8 cellular contexts compared by ENCODE assay signal in the genomic region with DNA sequence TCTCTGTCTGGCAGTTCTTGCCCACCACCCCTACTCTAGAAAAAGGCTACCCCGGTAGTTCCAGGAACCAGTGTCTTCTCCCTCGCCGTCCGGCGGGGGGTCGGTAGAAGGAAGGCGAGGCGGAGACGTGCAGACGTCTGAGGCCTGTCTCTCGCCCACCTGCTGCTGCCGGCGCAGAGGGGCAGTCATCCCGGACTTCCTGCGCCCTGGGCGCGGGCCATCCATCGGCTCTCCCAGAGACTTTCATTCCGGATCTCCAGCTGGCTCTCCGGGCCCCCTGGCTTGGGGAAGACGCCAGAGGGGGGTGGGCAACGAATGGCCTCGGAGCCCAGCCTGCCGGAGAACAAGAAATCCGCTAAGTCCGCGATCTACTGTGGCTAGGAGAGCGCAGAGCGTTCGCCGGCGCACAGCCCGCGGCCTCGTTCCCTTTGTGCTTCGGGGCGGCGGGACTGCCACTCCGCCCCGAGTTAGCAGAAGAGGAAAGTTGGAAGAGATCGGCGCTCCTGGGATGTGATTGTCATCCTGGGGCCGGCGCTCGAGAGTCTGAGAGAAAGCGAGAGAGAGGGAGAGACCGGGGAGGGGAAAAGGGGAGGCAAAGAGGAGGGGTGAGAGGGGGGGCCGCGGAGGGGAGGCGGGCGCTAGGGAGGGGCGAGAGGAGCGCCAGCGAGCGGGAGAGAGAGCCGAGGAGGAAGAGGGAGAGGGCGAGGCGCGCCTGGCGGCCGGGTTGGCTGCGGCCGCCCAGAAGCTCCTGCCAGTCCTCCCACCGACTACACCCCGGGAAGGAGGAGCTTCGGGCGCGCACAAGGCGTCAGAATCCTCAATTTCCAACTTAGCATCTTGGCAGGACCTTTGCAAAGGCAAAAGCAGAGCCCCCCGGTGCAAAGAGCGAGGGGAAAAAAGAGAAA. TPM values are rescaled to one million over a fixed set of nuclear protein-coding genes. Genes with fewer than 3 reads are reported as not detected.
DNase-seq lines count a peak whose midpoint lies in the region; ATAC-seq, FAIRE-seq and TF ChIP-seq lines count a peak whose summit lies in the region.

A gene (plus strand): TSS at position 832 of the 905 bp plus-strand sequence. CDS start 334 bp downstream, outside the sequence.

- peaks cover 3 to 6% of the 10 kb centered on the region in 2 experiments for H3K36me3 ChIP-seq in mesenchymal stem cell (ENCODE audit: control insufficient read depth in 1 of 2, insufficient read depth in 2 of 2, low read depth in 1 of 2, low read length in 2 of 2)

- peak within 1 kb of the TSS in 1 of 2 experiments; percentile 30 for H3K4ac ChIP-seq in mesenchymal stem cell (ENCODE audit: low read depth in 1 of 2, low read length in 2 of 2)

- no peak within 1 kb of the TSS for H2BK5ac ChIP-seq in mesenchymal stem cell (ENCODE audit: low read depth, low read length, poor library complexity, severe bottlenecking)

- H2BK12ac ChIP-seq in mesenchymal stem cell (ENCODE audit: low read length in 2 of 2), result peak within 1 kb of the TSS in 1 of 2 experiments; percentile 31

- no peak for FAIRE-seq in H54 (lab: Jason Lieb, UNC)

- peak within 1 kb of the TSS; percentile 20 for H2AFZ ChIP-seq in mesenchymal stem cell (ENCODE audit: low read depth, low read length)

- peak in 13 of 14 donors; percentile 61 to 95 (median 85) for DNase-seq in C1 segment of cervical spinal cord (lab: John Stamatoyannopoulos, UW)
- DNase-seq in H54 (ENCODE audit: insufficient read length, low spot score), result peak; percentile 96
- DNase-seq in NCI-H2171 treated with DMSO at 0.1 percent for 48 hours (lab: John Stamatoyannopoulos, UW), result peak; percentile 93
- DNase-seq in UCSD-AML1 (lab: John Stamatoyannopoulos, UW; ENCODE audit: unreplicated experiment), result peak; percentile 86
- DNase-seq in endothelial cell (ENCODE audit: low spot score), result peak; percentile 79
- peak; percentile 94 for DNase-seq in mesenchymal stem cell
- peak; percentile 41 to 45 for DNase-seq in stimulated activated naive CD8-positive, alpha-beta T cell treated with anti-CD3 and anti-CD28 coated beads, Interleukin-15, amount 100 ng/mL, for 72 hours

- peaks cover 33% of the 10 kb centered on the region for H3K27me3 Mint-ChIP-seq in endothelial cell (ENCODE audit: unreplicated experiment)
- peaks cover 90% of the 10 kb centered on the region for H3K27me3 Mint-ChIP-seq in stimulated activated naive CD8-positive, alpha-beta T cell treated with anti-CD3 and anti-CD28 coated beads, Interleukin-15, amount 100 ng/mL, for 72 hours

- H3K9me3 ChIP-seq in mesenchymal stem cell (ENCODE audit: control insufficient read depth, low read length), result no peaks in the 10 kb centered on the region

- peak within 1 kb of the TSS; percentile 76 to 95 for H3K4me3 ChIP-seq in mesenchymal stem cell (ENCODE audit: insufficient read depth in 1 of 2, low read depth in 1 of 2, low read length in 2 of 2)

- no peak within 1 kb of the TSS for H4K91ac ChIP-seq in mesenchymal stem cell (ENCODE audit: low read length)

- peaks cover 38% of the 10 kb centered on the region for H3K4me1 Mint-ChIP-seq in endothelial cell (ENCODE audit: unreplicated experiment)
- H3K4me1 Mint-ChIP-seq in stimulated activated naive CD8-positive, alpha-beta T cell treated with anti-CD3 and anti-CD28 coated beads, Interleukin-15, amount 100 ng/mL, for 72 hours, result peaks cover 54% of the 10 kb centered on the region

- no peak within 1 kb of the TSS for H4K8ac ChIP-seq in mesenchymal stem cell (ENCODE audit: low read length)

- no peak within 1 kb of the TSS for H2AK5ac ChIP-seq in mesenchymal stem cell (ENCODE audit: low read length, severe bottlenecking)

- peak within 1 kb of the TSS; percentile 97 for H3K4me2 ChIP-seq in mesenchymal stem cell (ENCODE audit: low read length, poor library complexity, severe bottlenecking)

- H3K9ac ChIP-seq in mesenchymal stem cell (ENCODE audit: low read length), result peak within 1 kb of the TSS; percentile 94

- H3K79me1 ChIP-seq in mesenchymal stem cell (replicated peaks; ENCODE audit: low read length, poor library complexity, severe bottlenecking), result peaks cover 1% of the 10 kb centered on the region

- H2BK120ac ChIP-seq in mesenchymal stem cell (ENCODE audit: low read depth, low read length), result peak within 1 kb of the TSS; percentile 27

- H3K9me3 Mint-ChIP-seq in endothelial cell (ENCODE audit: unreplicated experiment), result no peaks in the 10 kb centered on the region
- no peaks in the 10 kb centered on the region for H3K9me3 Mint-ChIP-seq in stimulated activated naive CD8-positive, alpha-beta T cell treated with anti-CD3 and anti-CD28 coated beads, Interleukin-15, amount 100 ng/mL, for 72 hours

- H3K4me1 ChIP-seq in mesenchymal stem cell (ENCODE audit: control insufficient read depth, insufficient read depth, low read depth, low read length), result peaks cover 25% of the 10 kb centered on the region

- 0 out of 2 replicates have a peak, but pooled peaks have one; percentile 16 for TF ChIP-seq POLR2A in H54 (IDR thresholded peaks at IDR 0.05; ENCODE audit: low read depth, low read length)

- H3K27me3 ChIP-seq in mesenchymal stem cell (ENCODE audit: control insufficient read depth in 1 of 2, insufficient read depth in 1 of 2, low read length in 2 of 2), result peaks cover 3 to 24% of the 10 kb centered on the region in 2 experiments

- TF ChIP-seq CTCF in endothelial cell (IDR thresholded peaks at IDR 0.05; ENCODE audit: unreplicated experiment), result no peak

- no peak within 1 kb of the TSS for H2BK15ac ChIP-seq in mesenchymal stem cell (ENCODE audit: low read depth, poor library complexity, severe bottlenecking)

- H3K27ac Mint-ChIP-seq in endothelial cell (ENCODE audit: unreplicated experiment), result peak within 1 kb of the TSS; percentile 22
- peak within 1 kb of the TSS; percentile 69 to 83 for H3K27ac Mint-ChIP-seq in stimulated activated naive CD8-positive, alpha-beta T cell treated with anti-CD3 and anti-CD28 coated beads, Interleukin-15, amount 100 ng/mL, for 72 hours

- no peak within 1 kb of the TSS for H3K14ac ChIP-seq in mesenchymal stem cell (ENCODE audit: low read length in 2 of 2)

- 0% methylated on average over 51 of the region's 71 CpGs for WGBS in mesenchymal stem cell

- no peak for ATAC-seq in stimulated activated naive CD8-positive, alpha-beta T cell treated with anti-CD3 and anti-CD28 coated beads, Interleukin-15, amount 100 ng/mL, for 72 hours
- no peak for ATAC-seq in HG03457 (IDR thresholded peaks at IDR 0.05; ENCODE audit: unreplicated experiment)

- peak within 1 kb of the TSS in 1 of 2 experiments; percentile 65 for H3K23ac ChIP-seq in mesenchymal stem cell (ENCODE audit: low read length in 2 of 2)

- peak within 1 kb of the TSS in 1 of 2 experiments; percentile 55 for H3K18ac ChIP-seq in mesenchymal stem cell (ENCODE audit: low read depth in 1 of 2, low read length in 2 of 2)

- peak within 1 kb of the TSS; percentile 69 for H3K27ac ChIP-seq in mesenchymal stem cell (ENCODE audit: low read length, poor library complexity, severe bottlenecking)

- no peaks in the 10 kb centered on the region for H3K36me3 Mint-ChIP-seq in endothelial cell (ENCODE audit: low read depth, unreplicated experiment)

- peak within 1 kb of the TSS; percentile 96 for H3K4me3 Mint-ChIP-seq in endothelial cell (ENCODE audit: unreplicated experiment)
- peak within 1 kb of the TSS; percentile 78 to 93 for H3K4me3 Mint-ChIP-seq in stimulated activated naive CD8-positive, alpha-beta T cell treated with anti-CD3 and anti-CD28 coated beads, Interleukin-15, amount 100 ng/mL, for 72 hours

RNA-seq across cellular contexts. Expression of the gene that starts here (rescaled TPM):
- total RNA-seq in endothelial cell (ENCODE audit: unreplicated experiment), result 2.6 TPM
- polyA plus RNA-seq in mesenchymal stem cell (2013, experiment 1 of 2), result 0.06 TPM
- polyA plus RNA-seq in mesenchymal stem cell (2013, experiment 2 of 2), result 0.05 TPM

Comparison
In these comparisons a context has a peak if more than half of its experiments do, and no peak if none do; other contexts are left out.
1. DNase-seq: peak in every context shown above with its lines; median percentile 96 in H54; 94 in mesenchymal stem cell; 93 in NCI-H2171 treated with DMSO at 0.1 percent for 48 hours; 86 in UCSD-AML1; 85 in C1 segment of cervical spinal cord; 79 in endothelial cell; 43 in stimulated activated naive CD8-positive, alpha-beta T cell treated with anti-CD3 and anti-CD28 coated beads, Interleukin-15, amount 100 ng/mL, for 72 hours.